8 cellular contexts compared by ENCODE assay signal in the genomic region with DNA sequence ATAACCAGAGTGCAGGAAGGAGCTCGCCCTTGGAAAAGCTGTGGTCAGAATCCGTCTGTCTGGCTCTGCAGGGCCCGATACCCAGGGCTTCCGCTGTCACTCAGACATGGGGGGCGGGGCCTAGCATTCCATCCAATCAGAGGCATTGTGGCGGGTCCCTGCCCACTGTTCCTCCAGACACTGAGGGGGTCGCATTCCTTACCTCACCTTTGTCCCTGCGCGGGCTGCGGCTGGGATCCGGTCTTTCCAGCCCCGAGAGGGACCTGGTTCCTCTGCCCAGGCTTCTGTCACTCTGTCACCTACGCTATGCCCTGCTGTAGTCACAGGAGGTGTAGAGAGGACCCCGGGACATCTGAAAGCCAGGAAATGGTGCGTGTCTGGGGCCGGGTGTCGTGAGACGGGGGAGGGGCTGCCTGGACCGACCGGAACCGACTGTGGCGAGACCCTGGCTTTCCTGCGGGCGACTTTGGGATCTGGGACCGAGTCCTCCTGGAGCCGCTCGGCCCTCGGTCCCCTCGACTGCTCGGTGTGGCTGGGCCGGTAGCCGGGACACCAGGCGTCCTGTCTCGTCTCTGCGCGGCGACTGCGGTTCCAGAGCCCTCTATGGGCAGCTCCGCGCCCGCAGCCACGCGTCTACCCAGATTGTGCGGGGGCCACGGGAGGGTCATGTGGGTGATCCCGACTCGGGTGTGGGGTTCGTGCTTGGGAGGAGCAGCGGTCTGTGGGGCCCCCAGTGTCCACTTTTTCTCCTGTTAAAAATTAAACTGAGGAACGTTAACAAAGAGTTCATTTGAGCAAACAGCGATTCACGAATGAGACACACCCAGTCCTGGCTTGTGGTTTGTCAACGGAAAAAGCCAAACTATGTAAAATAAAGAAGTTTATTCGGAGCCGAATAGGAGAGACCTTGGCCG. TPM values are rescaled to one million over a fixed set of nuclear protein-coding genes. Genes with fewer than 3 reads are reported as not detected.
A peak's percentile ranks its signal among the peaks of the same experiment; 100 is the strongest.
DNase-seq lines count a peak whose midpoint lies in the region; ATAC-seq, FAIRE-seq and TF ChIP-seq lines count a peak whose summit lies in the region.

Gene ZNF69, plus strand, starts transcription at position 165 of the 914 bp plus-strand sequence. Its CDS starts 142 bp downstream, at position 307.

- H4K20me1 ChIP-seq in K562 (replicated peaks; ENCODE audit: control insufficient read depth, insufficient read depth, low read length) = no peaks in the 10 kb centered on the region

- no peaks in the 10 kb centered on the region for H3K9me1 ChIP-seq in K562 (ENCODE audit: control insufficient read depth, insufficient read depth, low read length)

- in situ Hi-C loops in K562 (cut with MboI) = loop anchor here (5.0 kb wide), 1 partner anchor 104 kb away; no protein-coding TSS in a partner anchor

- H3K4me2 ChIP-seq in K562 (ENCODE audit: insufficient read depth, low read length) = peak within 1 kb of the TSS; percentile 84

- H3K27ac ChIP-seq in K562 (ENCODE audit: extremely low read depth, low read depth, low read length) (peak within 1 kb of the TSS; percentile 63), uterus (peak within 1 kb of the TSS; percentile 67 to 80)

- 3% methylated on average over 46 of the region's 56 CpGs for WGBS in K562 (ENCODE audit: insufficient coverage, low coverage, missing lambda C conversion rate)

- peak; percentile 97 for ATAC-seq in K562
- ATAC-seq in HG02884 (IDR thresholded peaks at IDR 0.05; ENCODE audit: unreplicated experiment) = no peak

- no peak for TF ChIP-seq EP300 in K562 (IDR thresholded peaks at IDR 0.05; ENCODE audit: low read length)

- TF ChIP-seq POLR2A in K562 (conservative IDR thresholded peaks at IDR 0.05) (peak; percentile 72), uterus (IDR thresholded peaks at IDR 0.05) (peak in 1 of 2 donors; percentile 31)

- peak within 1 kb of the TSS; percentile 34 for H3K4me3 ChIP-seq in MG63
- peak within 1 kb of the TSS; percentile 59 for H3K4me3 ChIP-seq in K562
- peak within 1 kb of the TSS; percentile 62 to 82 for H3K4me3 ChIP-seq in uterus

- DNase-seq in MG63 (peak; percentile 38), T1000 (lab: John Stamatoyannopoulos, UW) (peak; percentile 69), K562 (ENCODE audit: extremely low read depth in 1 of 4, low spot score in 3 of 4) (peak; percentile 84 to 90 (median 88)), iPS DF 4.7 (ENCODE audit: extremely low read depth, low spot score) (peak; percentile 82), retina (peak; percentile 96), uterus (peak; percentile 75)

- CTCF ChIA-PET in K562 (lab: Yijun Ruan, JAX; ENCODE audit: low intra/inter-chr PET ratio) = no interaction called here

- peak; percentile 77 for FAIRE-seq in K562 (lab: Jason Lieb, UNC)

- TF ChIP-seq RAD21 in K562 (CRISPR knock-in tag; conservative IDR thresholded peaks at IDR 0.05 in 1 of 2, IDR thresholded peaks at IDR 0.05 in 1 of 2) = peak in 1 of 2 experiments; percentile 23; a peak in 1 of 4 replicates

- peak; percentile 25 for TF ChIP-seq CTCF in GM12873 (IDR thresholded peaks at IDR 0.05; ENCODE audit: insufficient read depth, low read depth, low read length, missing control alignments)
- peak in 2 of 3 experiments; percentile 42 to 48; a peak in 4 of 6 replicates for TF ChIP-seq CTCF in K562 (IDR thresholded peaks at IDR 0.05 in 2 of 3, conservative IDR thresholded peaks at IDR 0.05 in 1 of 3; ENCODE audit: insufficient read depth in 2 of 3, low read depth in 1 of 3, low read length in 3 of 3)
- TF ChIP-seq CTCF in uterus (IDR thresholded peaks at IDR 0.05) = peak in 2 of 4 experiments; percentile 17 to 22

- intact Hi-C loops in K562 (cut with micrococcal nuclease) (loop anchor here (2.0 kb wide), 1 partner anchor 253 kb away; the partner anchor contains the start of gene ZNF20), uterus (cut with DNase I; ENCODE audit: low total_unique reads) (no loop called here)

- H3K36me3 ChIP-seq in MG63 (no peaks in the 10 kb centered on the region), K562 (ENCODE audit: control insufficient read depth, insufficient read depth, low read length) (no peaks in the 10 kb centered on the region), uterus (no peaks in the 10 kb centered on the region)

- peaks cover 9 to 21% of the 10 kb centered on the region in 2 experiments; a peak in 4 of 5 replicates for H3K4me1 ChIP-seq in K562 (replicated peaks in 1 of 2; ENCODE audit: control insufficient read depth in 2 of 2, insufficient read depth in 2 of 2, low read length in 2 of 2)
- H3K4me1 ChIP-seq in uterus = no peaks in the 10 kb centered on the region

- BruUV-seq in K562 (replicated peaks; lab: Mats Ljungman, UMichigan) = TSS peak; percentile 54

- H3K27me3 ChIP-seq in MG63 = peaks cover 6% of the 10 kb centered on the region; the same call in 1 of the 2 replicates
- no peaks in the 10 kb centered on the region for H3K27me3 ChIP-seq in K562 (ENCODE audit: control insufficient read depth in 2 of 2, insufficient read depth in 2 of 2, low read length in 2 of 2)
- no peaks in the 10 kb centered on the region for H3K27me3 ChIP-seq in uterus

- H3K9me3 ChIP-seq in MG63 (peaks cover 24% of the 10 kb centered on the region), K562 (replicated peaks; ENCODE audit: control insufficient read depth, insufficient read depth, low read depth, low read length) (no peaks in the 10 kb centered on the region; the same call in 1 of the 2 replicates), uterus (no peaks in the 10 kb centered on the region)

- peak within 1 kb of the TSS; percentile 65 to 97 for H3K9ac ChIP-seq in K562 (ENCODE audit: insufficient read depth in 1 of 2, low read depth in 2 of 2, low read length in 2 of 2)

- POLR2A ChIA-PET in K562 (lab: Yijun Ruan, JAX) = interaction anchor here (0.5 to 0.6 kb wide), 3 partner anchors 13 to 246 kb away, joined by 3 to 5 read pairs (median 3); no protein-coding TSS in a partner anchor

- no peaks in the 10 kb centered on the region for H3K79me2 ChIP-seq in K562 (ENCODE audit: control insufficient read depth, insufficient read depth, low read length)

- H2AFZ ChIP-seq in K562 (ENCODE audit: low read depth, low read length) = peak within 1 kb of the TSS; percentile 95

TF ChIP-seq in K562, 482 proteins besides CTCF, POLR2A, EP300 and RAD21 (continues in another document):
- TF ChIP-seq ATF1 (CRISPR knock-in tag; IDR thresholded peaks at IDR 0.05) = no peak
- 0 out of 2 replicates have a peak, but pooled peaks have one; percentile 22 for TF ChIP-seq ATF1 (tag; IDR thresholded peaks at IDR 0.05)
- no peak for TF ChIP-seq KAT2B (IDR thresholded peaks at IDR 0.05; ENCODE audit: low read depth, low read length)
- TF ChIP-seq L3MBTL2 (IDR thresholded peaks at IDR 0.05) = peak; percentile 85
- TF ChIP-seq RBM17 (IDR thresholded peaks at IDR 0.05; ENCODE audit: borderline replicate concordance, low read depth, low read length) = no peak
- TF ChIP-seq MEIS2 (IDR thresholded peaks at IDR 0.05; ENCODE audit: partially characterized antibody) = peak; percentile 50
- TF ChIP-seq, protein P1, sequence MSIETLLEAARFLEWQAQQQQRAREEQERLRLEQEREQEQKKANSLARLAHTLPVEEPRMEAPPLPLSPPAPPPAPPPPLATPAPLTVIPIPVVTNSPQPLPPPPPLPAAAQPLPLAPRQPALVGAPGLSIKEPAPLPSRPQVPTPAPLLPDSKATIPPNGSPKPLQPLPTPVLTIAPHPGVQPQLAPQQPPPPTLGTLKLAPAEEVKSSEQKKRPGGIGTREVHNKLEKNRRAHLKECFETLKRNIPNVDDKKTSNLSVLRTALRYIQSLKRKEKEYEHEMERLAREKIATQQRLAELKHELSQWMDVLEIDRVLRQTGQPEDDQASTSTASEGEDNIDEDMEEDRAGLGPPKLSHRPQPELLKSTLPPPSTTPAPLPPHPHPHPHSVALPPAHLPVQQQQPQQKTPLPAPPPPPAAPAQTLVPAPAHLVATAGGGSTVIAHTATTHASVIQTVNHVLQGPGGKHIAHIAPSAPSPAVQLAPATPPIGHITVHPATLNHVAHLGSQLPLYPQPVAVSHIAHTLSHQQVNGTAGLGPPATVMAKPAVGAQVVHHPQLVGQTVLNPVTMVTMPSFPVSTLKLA (conservative IDR thresholded peaks at IDR 0.05) = peak; percentile 25 to 71; a peak in 2 of 4 replicates
- no peak for TF ChIP-seq CBFA2T2 (conservative IDR thresholded peaks at IDR 0.05)
- TF ChIP-seq NR0B1 (IDR thresholded peaks at IDR 0.05; ENCODE audit: partially characterized antibody) = no peak
- no peak for TF ChIP-seq NCOR1 (IDR thresholded peaks at IDR 0.05)
- no peak for TF ChIP-seq HOXB6 (CRISPR knock-in tag; IDR thresholded peaks at IDR 0.05; ENCODE audit: borderline replicate concordance)
- no peak for TF ChIP-seq TAL1 (IDR thresholded peaks at IDR 0.05)

RNA-seq across cellular contexts. Expression of gene ZNF69, which starts in this region (rescaled TPM):
- not detected in 2 replicates for total RNA-seq in MG63 (2014; rRNA removed; shearing (Covaris generic); ENCODE audit: low replicate concordance)
- total RNA-seq in K562 (2011; cell fraction: chromatin; rRNA removed; ENCODE audit: low replicate concordance) = 6.6 and 20.9 TPM in 2 replicates
- total RNA-seq in K562 (2011; cell fraction: nucleolus; rRNA removed) = 4.0 and 7.0 TPM in 2 replicates
- total RNA-seq in K562 (2011; cell fraction: nucleoplasm; rRNA removed) = 8.7 and 10.8 TPM in 2 replicates
- total RNA-seq in K562 (2014; rRNA removed) (2.2 and 2.3 TPM in 2 replicates), K562 (2014; rRNA removed; fragmentation: Illumina TruSeq; extraction: Trizol) (5.0 and 5.4 TPM in 2 replicates), K562 (2015; rRNA removed; fragmentation: Illumina TruSeq; extraction: Trizol) (4.6 and 5.4 TPM in 2 replicates), K562 (2021) (2.6 and 4.1 TPM in 2 replicates), uterus (10 to 100 TPM in 2 of 4 donors, 1 to 10 TPM in 2; 1.2 to 16.1 (median 10.7) TPM)
- polyA plus RNA-seq in K562 (2011; rRNA removed) (2.8 and 3.6 TPM in 2 replicates), K562 (2014; fragmentation: Illumina TruSeq; extraction: Trizol) (2.5 and 3.3 TPM in 2 replicates), K562 (2014; fragmentation: Nextera tagmentation; extraction: Ambion mirVana) (1 to 10 TPM; 3.5 to 4.8 TPM), K562 (2014; rRNA removed) (1.4 and 5.4 TPM in 2 replicates)
- polyA plus RNA-seq in K562 (2011; cell fraction: cytosol; rRNA removed) = 2.0 and 2.1 TPM in 2 replicates
- 2.1 and 2.9 TPM in 2 replicates for polyA plus RNA-seq in K562 (2011; cell fraction: nucleus; rRNA removed)
- 2.9 and 3.2 TPM in 2 replicates for polyA plus RNA-seq in K562 (2012)
- polyA minus RNA-seq in K562 (2011; rRNA and poly(A)+ RNA removed) = 7.5 and 13.9 TPM in 2 replicates
- 3.0 and 3.8 TPM in 2 replicates for polyA minus RNA-seq in K562 (2011; cell fraction: cytosol; rRNA and poly(A)+ RNA removed)
- polyA minus RNA-seq in K562 (2011; cell fraction: nucleus; rRNA and poly(A)+ RNA removed) = 3.5 and 7.0 TPM in 2 replicates

Comparison
In these comparisons a context has a peak if more than half of its experiments do, and no peak if none do; other contexts are left out.
1. Peak in DNase-seq and H3K4me3 ChIP-seq in MG63; RNA of the gene not detected or under 1 TPM.
2. DNase-seq: peak in every context shown above with its lines; median percentile 96 in retina; 88 in K562; 82 in iPS DF 4.7; 75 in uterus; 69 in T1000; 38 in MG63.